8 cellular contexts compared by ENCODE assay signal in the genomic region with DNA sequence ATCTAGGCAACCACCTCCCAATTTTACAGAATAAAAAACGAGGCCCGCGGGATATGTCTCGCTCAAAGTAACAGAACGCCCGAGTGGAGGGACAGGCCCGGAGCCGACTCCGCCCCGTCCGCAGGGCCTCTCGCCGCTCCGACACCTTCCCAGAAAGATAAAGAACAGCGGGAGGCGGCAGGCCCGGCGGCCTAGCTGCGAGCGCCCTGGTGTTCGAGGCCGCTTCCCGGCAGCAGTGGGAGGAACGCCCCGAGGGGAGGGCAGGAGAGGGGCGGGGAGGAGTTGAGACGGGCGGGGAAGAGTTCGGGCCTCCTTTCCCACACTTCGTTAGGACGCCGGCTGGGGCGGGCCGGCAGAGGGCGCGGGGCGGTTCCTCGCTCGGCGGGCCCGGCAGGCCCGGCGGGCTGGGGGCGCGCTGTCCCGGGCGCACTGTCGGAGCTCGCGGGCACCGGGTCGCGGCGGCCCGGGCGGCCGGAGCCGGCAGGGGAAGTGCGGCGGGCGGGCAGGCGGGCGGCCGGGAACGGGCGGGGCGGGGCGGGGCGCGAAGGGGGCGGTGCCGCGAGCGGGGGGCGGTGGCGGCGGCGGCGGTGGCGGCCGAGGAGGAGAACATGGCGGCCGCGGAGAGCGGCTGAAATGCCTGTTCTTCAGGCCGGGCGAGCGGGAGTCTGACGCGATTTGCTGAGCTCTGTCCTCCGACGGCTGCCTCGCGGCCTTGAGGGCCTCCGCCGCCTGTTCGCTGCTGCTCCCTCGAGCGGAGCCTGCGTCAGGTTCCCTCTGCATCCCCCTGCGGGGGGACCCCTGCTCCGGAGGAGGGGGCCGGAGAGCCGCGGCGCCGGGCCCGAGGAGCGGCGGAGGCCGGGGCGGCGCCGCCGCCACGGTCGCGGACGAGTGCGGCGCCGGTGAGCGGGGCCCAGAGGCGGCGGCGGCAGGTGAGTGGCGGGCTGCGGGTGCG. TPM values are rescaled to one million over a fixed set of nuclear protein-coding genes. Genes with fewer than 3 reads are reported as not detected.
A peak's percentile ranks its signal among the peaks of the same experiment; 100 is the strongest.
DNase-seq lines count a peak whose midpoint lies in the region; ATAC-seq and TF ChIP-seq lines count a peak whose summit lies in the region.

NCOA1 (plus strand) TSS at position 581 of the 952 bp plus-strand sequence. CDS start 167,424 bp downstream, outside the sequence.

- intact Hi-C loops in esophagus squamous epithelium (cut with DNase I) = no loop called here

- peak; percentile 65 for DNase-seq in DMS53 treated with DMSO at 0.1 percent for 48 hours (lab: John Stamatoyannopoulos, UW; ENCODE audit: unreplicated experiment)
- peak; percentile 66 for DNase-seq in KG1 (lab: John Stamatoyannopoulos, UW)
- peak; percentile 84 to 94 (median 94) for DNase-seq in Peyer's patch
- DNase-seq in activated T-cell treated with anti-CD3 and anti-CD28 coated beads, Interleukin-2, amount 50 U/mL, for 48 hours = peak; percentile 94 to 95
- DNase-seq in esophagus squamous epithelium (lab: John Stamatoyannopoulos, UW) = peak; percentile 58
- DNase-seq in naive B cell = peak; percentile 87
- peak; percentile 79 to 97 for DNase-seq in stimulated activated effector memory CD8-positive, alpha-beta T cell treated with anti-CD3 and anti-CD28 coated beads, Interleukin-12 subunit alpha, Interleukin-12 subunit beta, amount 100 ng/mL, for 72 hours (ENCODE audit: low spot score in 2 of 2)

- peaks cover 0 to 27% (median 6%) of the 10 kb centered on the region in 4 donors for H3K4me1 ChIP-seq in Peyer's patch
- H3K4me1 ChIP-seq in esophagus squamous epithelium = peaks cover 14 to 52% (median 21%) of the 10 kb centered on the region in 3 donors

- no peaks in the 10 kb centered on the region for H3K27me3 ChIP-seq in Peyer's patch
- no peaks in the 10 kb centered on the region for H3K27me3 ChIP-seq in esophagus squamous epithelium

- peak within 1 kb of the TSS; percentile 62 to 97 (median 78) for H3K4me3 ChIP-seq in Peyer's patch
- peak within 1 kb of the TSS; percentile 85 to 96 (median 92) for H3K4me3 ChIP-seq in esophagus squamous epithelium

- peak within 1 kb of the TSS; percentile 76 to 97 (median 91) for H3K27ac Mint-ChIP-seq in naive B cell
- peak within 1 kb of the TSS; percentile 98 for H3K27ac Mint-ChIP-seq in stimulated activated effector memory CD8-positive, alpha-beta T cell treated with anti-CD3 and anti-CD28 coated beads, Interleukin-12 subunit alpha, Interleukin-12 subunit beta, amount 100 ng/mL, for 72 hours

- H3K9me3 Mint-ChIP-seq in naive B cell = no peaks in the 10 kb centered on the region
- H3K9me3 Mint-ChIP-seq in stimulated activated effector memory CD8-positive, alpha-beta T cell treated with anti-CD3 and anti-CD28 coated beads, Interleukin-12 subunit alpha, Interleukin-12 subunit beta, amount 100 ng/mL, for 72 hours = no peaks in the 10 kb centered on the region

- peak; percentile 30 to 33 for TF ChIP-seq POLR2A in Peyer's patch (IDR thresholded peaks at IDR 0.05)
- peak in 2 of 4 donors; percentile 44 for TF ChIP-seq POLR2A in esophagus squamous epithelium (IDR thresholded peaks at IDR 0.05)

- ATAC-seq in GM21717 (IDR thresholded peaks at IDR 0.05; ENCODE audit: unreplicated experiment) (peak; percentile 70), naive B cell (ENCODE audit: low read depth in 2 of 2) (peak; percentile 78)
- peak; percentile 91 for ATAC-seq in stimulated activated effector memory CD8-positive, alpha-beta T cell treated with anti-CD3 and anti-CD28 coated beads, Interleukin-12 subunit alpha, Interleukin-12 subunit beta, amount 100 ng/mL, for 72 hours

- H3K4me3 Mint-ChIP-seq in naive B cell = peak within 1 kb of the TSS; percentile 92 to 97 (median 96)
- peak within 1 kb of the TSS; percentile 93 for H3K4me3 Mint-ChIP-seq in stimulated activated effector memory CD8-positive, alpha-beta T cell treated with anti-CD3 and anti-CD28 coated beads, Interleukin-12 subunit alpha, Interleukin-12 subunit beta, amount 100 ng/mL, for 72 hours

- H3K9me3 ChIP-seq in Peyer's patch (no peaks in the 10 kb centered on the region), esophagus squamous epithelium (no peaks in the 10 kb centered on the region)

- 0% methylated on average over 3 to 8 of the region's 129 CpGs for WGBS in esophagus squamous epithelium, 2 donors

- peak in 3 of 6 experiments; percentile 24 to 34 (median 29) for TF ChIP-seq CTCF in Peyer's patch (IDR thresholded peaks at IDR 0.05)
- TF ChIP-seq CTCF in esophagus squamous epithelium (IDR thresholded peaks at IDR 0.05) = peak in 3 of 6 experiments; percentile 17 to 33 (median 24)

- H3K36me3 ChIP-seq in Peyer's patch (no peaks in the 10 kb centered on the region), esophagus squamous epithelium (no peaks in the 10 kb centered on the region)

- no peaks in the 10 kb centered on the region for H3K36me3 Mint-ChIP-seq in naive B cell
- H3K36me3 Mint-ChIP-seq in stimulated activated effector memory CD8-positive, alpha-beta T cell treated with anti-CD3 and anti-CD28 coated beads, Interleukin-12 subunit alpha, Interleukin-12 subunit beta, amount 100 ng/mL, for 72 hours = peaks cover 17% of the 10 kb centered on the region

- H3K4me1 Mint-ChIP-seq in naive B cell = peaks cover 35 to 44% (median 36%) of the 10 kb centered on the region in 3 donors
- peaks cover 45% of the 10 kb centered on the region for H3K4me1 Mint-ChIP-seq in stimulated activated effector memory CD8-positive, alpha-beta T cell treated with anti-CD3 and anti-CD28 coated beads, Interleukin-12 subunit alpha, Interleukin-12 subunit beta, amount 100 ng/mL, for 72 hours

- peak within 1 kb of the TSS; percentile 75 to 98 (median 89) for H3K27ac ChIP-seq in Peyer's patch
- H3K27ac ChIP-seq in esophagus squamous epithelium = peak within 1 kb of the TSS; percentile 90 to 98 (median 92)

- H3K27me3 Mint-ChIP-seq in naive B cell = no peaks in the 10 kb centered on the region

RNA-seq across cellular contexts. Expression of gene NCOA1, which starts in this region (rescaled TPM):
- total RNA-seq in Peyer's patch = 10 to 100 TPM; 41.3 to 69.6 (median 54.8) TPM
- 10 to 100 TPM; 21.3 to 45.4 (median 32.9) TPM for total RNA-seq in esophagus squamous epithelium
- 10 to 100 TPM in 5 of 6 donors, 1 to 10 TPM in 1; 9.8 to 21.3 (median 12.6) TPM for polyA plus RNA-seq in naive B cell (ENCODE audit: low read depth in 6 of 6)

Comparison
In these comparisons a context has a peak if more than half of its experiments do, and no peak if none do; other contexts are left out.
1. Peak in every context shown above with its lines: DNase-seq, ATAC-seq, H3K4me3 ChIP-seq and H3K27ac ChIP-seq.